ENCODE assay signal across 22 cellular contexts in genomic region chr12:105272814-105273416, GRCh38. TPM values are rescaled to one million over a fixed set of nuclear protein-coding genes. Genes with fewer than 3 reads are reported as not detected.
DNase-seq lines count a peak whose midpoint lies in the region; TF ChIP-seq lines count a peak whose summit lies in the region.
"Had no signal": no experiment of that assay in that cellular context is flagged by ENCODE, and none has a peak within 500 bp of the region (broad histone marks: within the 10 kb centered on the region; RNA-seq: fewer than 3 reads in every experiment).

No MANE protein-coding gene starts in this region.

- 65% methylated on average over 4 of the region's 4 CpGs for WGBS in prostate gland
- WGBS in tibial nerve, 2 donors: 82 to 84% methylated on average over 4 of the region's 4 CpGs

- TF ChIP-seq POLR2A in prostate gland (IDR thresholded peaks at IDR 0.05): no peak
- TF ChIP-seq POLR2A in tibial nerve (IDR thresholded peaks at IDR 0.05): no peak

- intact Hi-C loops in prostate gland (cut with DNase I): no loop called here

- H3K27me3 ChIP-seq in prostate gland (replicated peaks; ENCODE audit: insufficient read depth): no peaks in the 10 kb centered on the region
- no peaks in the 10 kb centered on the region for H3K27me3 ChIP-seq in tibial nerve

- no peak for TF ChIP-seq EP300 in tibial nerve (IDR thresholded peaks at IDR 0.05)

- H3K4me1 ChIP-seq in prostate gland (replicated peaks): no peaks in the 10 kb centered on the region
- peaks cover 0 to 17% (median 0%) of the 10 kb centered on the region in 4 donors for H3K4me1 ChIP-seq in tibial nerve
- H3K4me1 ChIP-seq: BE2C had no signal

- H3K9me3 ChIP-seq in prostate gland (no peaks in the 10 kb centered on the region), tibial nerve (no peaks in the 10 kb centered on the region)
- H3K9me3 ChIP-seq: BE2C had no signal

- peak in 2 of 3 experiments; percentile 35 to 62 for DNase-seq in NCI-H1417 (lab: John Stamatoyannopoulos, UW)
- DNase-seq in NCI-H1417 treated with DMSO at 0.1 percent for 48 hours (lab: John Stamatoyannopoulos, UW): no peak
- peak; percentile 22 for DNase-seq in HPDE6-E6E7 (ENCODE audit: extremely low spot score)
- peak; percentile 90 for DNase-seq in epithelial cell of esophagus (ENCODE audit: low read depth)
- DNase-seq in prostate gland (ENCODE audit: low spot score): peak; percentile 50
- DNase-seq in tibial nerve (ENCODE audit: low spot score in 2 of 2): no peak
- DNase-seq in activated naive CD4-positive, alpha-beta T cell treated with anti-CD3 and anti-CD28 coated beads, Interleukin-2, amount 50 U/mL, for 16 hours: no peak
- DNase-seq in ecto neural progenitor cell (ENCODE audit: low spot score): no peak
- DNase-seq: 8988T; BE2C; CD4-positive, CD25-positive, alpha-beta regulatory T cell; COR-L47; DMS 273 treated with DMSO at 0.1 percent for 48 hours; GDM1; MV-4-11; NCI-H146; NCI-H510A treated with DMSO at 0.1 percent for 48 hours; PC-3; RPMI8226; SIG-M5 had no signal

- peak overlapping the region; percentile 16 for H3K4me3 ChIP-seq in epithelial cell of esophagus (ENCODE audit: low read length)
- H3K4me3 ChIP-seq in prostate gland: no peak overlapping the region
- no peak overlapping the region for H3K4me3 ChIP-seq in tibial nerve
- H3K4me3 ChIP-seq: GM23338 had no signal

- TF ChIP-seq CTCF in epithelial cell of esophagus (IDR thresholded peaks at IDR 0.05; ENCODE audit: insufficient read depth, low read depth, low read length, missing control alignments) (no peak), prostate gland (IDR thresholded peaks at IDR 0.05) (no peak), tibial nerve (IDR thresholded peaks at IDR 0.05) (no peak)

- no peaks in the 10 kb centered on the region for H3K36me3 ChIP-seq in prostate gland
- H3K36me3 ChIP-seq in tibial nerve: no peaks in the 10 kb centered on the region
- H3K36me3 ChIP-seq: BE2C had no signal

- no peak overlapping the region for H3K27ac ChIP-seq in prostate gland
- no peak overlapping the region for H3K27ac ChIP-seq in tibial nerve
- H3K27ac ChIP-seq: KMS-11 had no signal

RNA-seq across cellular contexts. Expression of gene APPL2, which starts 36.9 kb away (rescaled TPM):
- 100 to 1,000 TPM in 1 of 2 donors, 10 to 100 TPM in 1; 72.0 to 110 TPM for total RNA-seq in prostate gland
- 10 to 100 TPM; 48.6 to 97.9 (median 79.5) TPM for total RNA-seq in tibial nerve

RNA-seq across cellular contexts. Expression of gene C12orf75, which starts 57.6 kb away (rescaled TPM):
- total RNA-seq in prostate gland (100 to 1,000 TPM in 1 of 2 donors, 10 to 100 TPM in 1; 47.1 to 108 TPM), tibial nerve (10 to 100 TPM; 12.6 to 29.7 (median 18.9) TPM)

Comparison
In these comparisons a context has a peak if more than half of its experiments do, and no peak if none do; other contexts are left out.
1. DNase-seq: peak in NCI-H1417 (2 of 3), HPDE6-E6E7 (single experiment), epithelial cell of esophagus (single experiment) and prostate gland (single experiment); none in NCI-H1417 treated with DMSO at 0.1 percent for 48 hours (single experiment), tibial nerve (0 of 2), activated naive CD4-positive, alpha-beta T cell treated with anti-CD3 and anti-CD28 coated beads, Interleukin-2, amount 50 U/mL, for 16 hours (single experiment) and ecto neural progenitor cell (single experiment).